8 cellular contexts compared by ENCODE assay signal in genomic region chr12:105053116-105053572, GRCh38. TPM values are rescaled to one million over a fixed set of nuclear protein-coding genes. Genes with fewer than 3 reads are reported as not detected.
A peak's percentile ranks its signal among the peaks of the same experiment; 100 is the strongest.
DNase-seq lines count a peak whose midpoint lies in the region; ATAC-seq and TF ChIP-seq lines count a peak whose summit lies in the region.

No MANE protein-coding gene starts in this region.

- no peak overlapping the region for H3K27ac ChIP-seq in upper lobe of right lung

- POLR2A ChIA-PET in BJ (lab: Charles Lee) = no interaction called here

- no peaks in the 10 kb centered on the region for H3K4me1 ChIP-seq in upper lobe of right lung

- H3K27me3 ChIP-seq in BJ (ENCODE audit: control insufficient read depth, insufficient read depth, low read length) (no peaks in the 10 kb centered on the region), upper lobe of right lung (no peaks in the 10 kb centered on the region)

- no peak overlapping the region for H3K4me3 ChIP-seq in BJ (ENCODE audit: low read depth, low read length)
- no peak overlapping the region for H3K4me3 ChIP-seq in NB4 (ENCODE audit: low read depth, low read length)
- H3K4me3 ChIP-seq in upper lobe of right lung = no peak overlapping the region

- TF ChIP-seq POLR2A in NB4 (IDR thresholded peaks at IDR 0.05; ENCODE audit: extremely low read depth, insufficient read length) = no peak

- peak; percentile 84 for TF ChIP-seq CTCF in BJ (IDR thresholded peaks at IDR 0.05; ENCODE audit: insufficient read depth, low read depth, low read length)
- peak; percentile 98 for TF ChIP-seq CTCF in NB4 (IDR thresholded peaks at IDR 0.05; ENCODE audit: low read depth, low read length)
- TF ChIP-seq CTCF in upper lobe of right lung (IDR thresholded peaks at IDR 0.05) = peak; percentile 98

- no peaks in the 10 kb centered on the region for H3K9me3 ChIP-seq in upper lobe of right lung

- peak; percentile 64 for ATAC-seq in GM21423 (IDR thresholded peaks at IDR 0.05; ENCODE audit: unreplicated experiment)
- peak; percentile 96 for ATAC-seq in upper lobe of right lung

- peak; percentile 15 for DNase-seq in BJ (ENCODE audit: low read depth)
- peak; percentile 93 for DNase-seq in NB4 (ENCODE audit: low read depth)
- peak; percentile 72 for DNase-seq in SK-N-DZ (ENCODE audit: low spot score)
- DNase-seq in activated naive CD4-positive, alpha-beta T cell (lab: John Stamatoyannopoulos, UW) = peak; percentile 23 to 60 (median 43)
- peak; percentile 67 for DNase-seq in glomerular endothelial cell (ENCODE audit: extremely low read depth, low read depth, low spot score)
- DNase-seq in pons (ENCODE audit: low spot score) = peak; percentile 88
- DNase-seq in upper lobe of right lung = peak; percentile 68

- H3K36me3 ChIP-seq in BJ (ENCODE audit: control insufficient read depth, insufficient read depth, low read length) (peaks cover 25% of the 10 kb centered on the region), upper lobe of right lung (peaks cover 9% of the 10 kb centered on the region)

- intact Hi-C loops in upper lobe of right lung (cut with DNase I) = loop anchor here (10.0 kb wide), 1 partner anchor 668 kb away; no protein-coding TSS in a partner anchor

- CTCF ChIA-PET in BJ (lab: Yijun Ruan, JAX) = interaction anchor here (0.5 to 4.0 kb wide), 14 partner anchors 8 to 671 kb away, joined by 3 to 33 read pairs (median 4); partner anchors contain the start of gene ALDH1L2

RNA-seq across cellular contexts. Expression of gene ALDH1L2, which starts 31.1 kb away (rescaled TPM):
- polyA plus RNA-seq in BJ (2011; rRNA removed) = 76.1 and 129 TPM in 2 replicates
- polyA minus RNA-seq in BJ (2011; rRNA and poly(A)+ RNA removed) = 63.1 and 65.4 TPM in 2 replicates
- polyA plus RNA-seq in SK-N-DZ (2014; cell fraction: cytosol; rRNA removed) = 2.2 and 4.3 TPM in 2 replicates
- 2.3 and 4.9 TPM in 2 replicates for polyA plus RNA-seq in SK-N-DZ (2014; cell fraction: nucleus; rRNA removed)
- total RNA-seq in glomerular endothelial cell (1.6 and 5.5 TPM in 2 replicates), upper lobe of right lung (5.0 TPM)

RNA-seq across cellular contexts. Expression of gene WASHC4, which starts 54.4 kb away (rescaled TPM):
- 17.7 and 36.4 TPM in 2 replicates for polyA plus RNA-seq in BJ (2011; rRNA removed)
- polyA minus RNA-seq in BJ (2011; rRNA and poly(A)+ RNA removed) = 31.1 and 31.7 TPM in 2 replicates
- polyA plus RNA-seq in SK-N-DZ (2014; cell fraction: cytosol; rRNA removed) = 22.1 and 25.6 TPM in 2 replicates
- 51.3 and 60.3 TPM in 2 replicates for polyA plus RNA-seq in SK-N-DZ (2014; cell fraction: nucleus; rRNA removed)
- total RNA-seq in glomerular endothelial cell = 105 and 127 TPM in 2 replicates
- 66.7 TPM for total RNA-seq in upper lobe of right lung

Comparison
In these comparisons a context has a peak if more than half of its experiments do, and no peak if none do; other contexts are left out.
1. DNase-seq: peak in every context shown above with its lines; median percentile 93 in NB4; 88 in pons; 72 in SK-N-DZ; 68 in upper lobe of right lung; 67 in glomerular endothelial cell; 43 in activated naive CD4-positive, alpha-beta T cell; 15 in BJ.